20 cellular contexts compared by ENCODE assay signal in genomic region chrX:22481436-22481835, GRCh38.
"Had no signal": no experiment of that assay in that cellular context is flagged by ENCODE, and none has a peak within 500 bp of the region (broad histone marks: within the 10 kb centered on the region; RNA-seq: fewer than 3 reads in every experiment).

No MANE protein-coding gene starts in this region.

- H3K4me1 ChIP-seq: left ventricle myocardium inferior, lower lobe of right lung, testis, tibial nerve, upper lobe of right lung, vagina had no signal

- H3K27ac ChIP-seq: left ventricle myocardium inferior, lower lobe of right lung, skin epidermis, testis, tibial nerve, upper lobe of right lung, vagina had no signal

- H3K9me3 Mint-ChIP-seq: memory B cell; stimulated activated naive CD8-positive, alpha-beta T cell treated with anti-CD3 and anti-CD28 coated beads, Interleukin-15, amount 100 ng/mL, for 72 hours had no signal

- H3K9me3 ChIP-seq: lower lobe of right lung, testis, tibial nerve, upper lobe of right lung, vagina had no signal

- H3K4me3 Mint-ChIP-seq: immature natural killer cell; memory B cell; naive B cell; nephron progenitor cell; stimulated activated naive B cell treated with anti-CD40 and anti-IgM and Interleukin-4, amounts not matched to agents 10 μg/mL and 1 μg/mL and 100 μg/mL, for 72 hours; stimulated activated naive CD8-positive, alpha-beta T cell treated with anti-CD3 and anti-CD28 coated beads, Interleukin-15, amount 100 ng/mL, for 72 hours had no signal

- ATAC-seq: left cardiac atrium; lower lobe of right lung; sciatic nerve; stimulated activated naive B cell treated with anti-CD40 and anti-IgM and Interleukin-4, amounts not matched to agents 10 μg/mL and 1 μg/mL and 100 μg/mL, for 72 hours; stimulated activated naive CD8-positive, alpha-beta T cell treated with anti-CD3 and anti-CD28 coated beads, Interleukin-15, amount 100 ng/mL, for 72 hours; upper lobe of right lung had no signal

- FAIRE-seq: keratinocyte had no signal

- H3K36me3 ChIP-seq: left ventricle myocardium inferior, lower lobe of right lung, tibial nerve, upper lobe of right lung, vagina had no signal

- H3K27me3 Mint-ChIP-seq: memory B cell; naive B cell; stimulated activated naive B cell treated with anti-CD40 and anti-IgM and Interleukin-4, amounts not matched to agents 10 μg/mL and 1 μg/mL and 100 μg/mL, for 72 hours; stimulated activated naive CD8-positive, alpha-beta T cell treated with anti-CD3 and anti-CD28 coated beads, Interleukin-15, amount 100 ng/mL, for 72 hours had no signal

- DNase-seq: immature natural killer cell; left cardiac atrium; left ventricle myocardium inferior; lower lobe of right lung; midbrain; naive B cell; nephron progenitor cell; posterior cingulate gyrus; stimulated activated CD4-positive, alpha-beta T cell treated with anti-CD3 and anti-CD28 coated beads, Interleukin-2, amount 100 ng/mL, for 24 hours; stimulated activated CD4-positive, alpha-beta T cell treated with anti-CD3 and anti-CD28 coated beads, Interleukin-4, amount 100 ng/mL, for 4 hours; stimulated activated naive B cell treated with anti-CD40 and anti-IgM and Interleukin-4, amounts not matched to agents 10 μg/mL and 1 μg/mL and 100 μg/mL, for 72 hours; stimulated activated naive CD8-positive, alpha-beta T cell treated with anti-CD3 and anti-CD28 coated beads, Interleukin-15, amount 100 ng/mL, for 72 hours; testis; upper lobe of right lung had no signal

- H3K27me3 ChIP-seq: testis, tibial nerve, upper lobe of right lung, vagina had no signal

- H3K4me3 ChIP-seq: left ventricle myocardium inferior, lower lobe of right lung, skin epidermis, testis, tibial nerve, upper lobe of right lung, vagina had no signal

- H3K4me1 Mint-ChIP-seq: immature natural killer cell; memory B cell; nephron progenitor cell; stimulated activated naive B cell treated with anti-CD40 and anti-IgM and Interleukin-4, amounts not matched to agents 10 μg/mL and 1 μg/mL and 100 μg/mL, for 72 hours; stimulated activated naive CD8-positive, alpha-beta T cell treated with anti-CD3 and anti-CD28 coated beads, Interleukin-15, amount 100 ng/mL, for 72 hours had no signal

- H3K36me3 Mint-ChIP-seq: immature natural killer cell; memory B cell; stimulated activated naive B cell treated with anti-CD40 and anti-IgM and Interleukin-4, amounts not matched to agents 10 μg/mL and 1 μg/mL and 100 μg/mL, for 72 hours had no signal

- H3K27ac Mint-ChIP-seq: immature natural killer cell; memory B cell; naive B cell; nephron progenitor cell; stimulated activated naive B cell treated with anti-CD40 and anti-IgM and Interleukin-4, amounts not matched to agents 10 μg/mL and 1 μg/mL and 100 μg/mL, for 72 hours; stimulated activated naive CD8-positive, alpha-beta T cell treated with anti-CD3 and anti-CD28 coated beads, Interleukin-15, amount 100 ng/mL, for 72 hours had no signal
